1 cellular context compared by ENCODE assay signal in genomic region chr14:24114536-24115450, GRCh38.
TF ChIP-seq lines count a peak whose summit lies in the region.

DCAF11 (plus strand) TSS chr14:24114777; CDS start chr14:24115595, 818 bp downstream.
NRL (minus strand) TSS chr14:24114949; CDS start chr14:24082848, 32,101 bp downstream.

TF ChIP-seq in HEK293, 187 proteins besides CTCF, POLR2A, EP300 and RAD21 (continued from another document and continues in another):
- TF ChIP-seq PRDM10 (tag by site-specific recombination; IDR thresholded peaks at IDR 0.05) (peak; percentile 92), ZBTB8A (tag by site-specific recombination; IDR thresholded peaks at IDR 0.05) (peak; percentile 33), PATZ1 (tag by site-specific recombination; IDR thresholded peaks at IDR 0.05) (peak; percentile 92), FEZF1 (tag by site-specific recombination; IDR thresholded peaks at IDR 0.05) (peak; percentile 75), SP3 (tag by site-specific recombination; IDR thresholded peaks at IDR 0.05) (peak; percentile 100), ZNF548 (tag by site-specific recombination; IDR thresholded peaks at IDR 0.05) (no peak), ZNF677 (tag by site-specific recombination; IDR thresholded peaks at IDR 0.05) (no peak), ZBTB7A (tag by site-specific recombination; IDR thresholded peaks at IDR 0.05; ENCODE audit: low read depth) (peak; percentile 36; the same call in 1 of the 2 replicates), ZNF394 (tag by site-specific recombination; IDR thresholded peaks at IDR 0.05; ENCODE audit: borderline replicate concordance) (peak; percentile 15; the same call in 1 of the 2 replicates), ZNF707 (tag by site-specific recombination; IDR thresholded peaks at IDR 0.05) (no peak), KLF7 (tag by site-specific recombination; IDR thresholded peaks at IDR 0.05; ENCODE audit: borderline replicate concordance) (0 out of 2 replicates have a peak, but pooled peaks have one; percentile 9), ZNF311 (tag by site-specific recombination; IDR thresholded peaks at IDR 0.05; ENCODE audit: borderline replicate concordance) (no peak), SP2 (tag by site-specific recombination; IDR thresholded peaks at IDR 0.05) (peak; percentile 92), ZSCAN4 (tag by site-specific recombination; IDR thresholded peaks at IDR 0.05) (peak; percentile 44), ZNF639 (tag by site-specific recombination; IDR thresholded peaks at IDR 0.05) (no peak), HOXC10 (CRISPR knock-in tag; IDR thresholded peaks at IDR 0.05) (peak; percentile 98), ZNF664 (tag by site-specific recombination; IDR thresholded peaks at IDR 0.05) (peak; percentile 94), PRDM2 (tag by site-specific recombination; IDR thresholded peaks at IDR 0.05; ENCODE audit: borderline replicate concordance) (no peak), WT1 (tag by site-specific recombination; IDR thresholded peaks at IDR 0.05) (no peak; the same call in none of the 2 replicates), PBX3 (CRISPR knock-in tag; IDR thresholded peaks at IDR 0.05) (peak; percentile 92; the same call in 1 of the 2 replicates), ZNF19 (tag by site-specific recombination; IDR thresholded peaks at IDR 0.05; ENCODE audit: low read depth) (no peak), KLF8 (tag by site-specific recombination; IDR thresholded peaks at IDR 0.05) (peak; percentile 96), ZIC2 (tag by site-specific recombination; IDR thresholded peaks at IDR 0.05) (peak; percentile 47), MZF1 (tag by site-specific recombination; IDR thresholded peaks at IDR 0.05; ENCODE audit: borderline replicate concordance) (no peak), ZNF341 (tag by site-specific recombination; IDR thresholded peaks at IDR 0.05; ENCODE audit: low read depth) (peak; percentile 100), ZBTB17 (tag by site-specific recombination; IDR thresholded peaks at IDR 0.05) (peak; percentile 94), SETDB1 (IDR thresholded peaks at IDR 0.05; ENCODE audit: insufficient read length, low read length) (no peak), KLF16 (tag by site-specific recombination; IDR thresholded peaks at IDR 0.05) (peak; percentile 99), ZNF776 (tag by site-specific recombination; IDR thresholded peaks at IDR 0.05; ENCODE audit: borderline replicate concordance) (no peak), ZNF184 (tag by site-specific recombination; IDR thresholded peaks at IDR 0.05) (no peak), SP7 (tag by site-specific recombination; IDR thresholded peaks at IDR 0.05) (peak; percentile 59), ZNF174 (tag by site-specific recombination; IDR thresholded peaks at IDR 0.05) (no peak), ZNF747 (tag by site-specific recombination; IDR thresholded peaks at IDR 0.05) (no peak), ZNF561 (tag by site-specific recombination; IDR thresholded peaks at IDR 0.05; ENCODE audit: borderline replicate concordance) (no peak), ZNF423 (tag by site-specific recombination; IDR thresholded peaks at IDR 0.05) (0 out of 2 replicates have a peak, but pooled peaks have one; percentile 15), ZNF510 (tag by site-specific recombination; IDR thresholded peaks at IDR 0.05; ENCODE audit: insufficient replicate concordance) (no peak), ZNF768 (tag by site-specific recombination; IDR thresholded peaks at IDR 0.05) (no peak), ZEB2 (tag by site-specific recombination; IDR thresholded peaks at IDR 0.05) (peak; percentile 93), ZNF391 (tag by site-specific recombination; IDR thresholded peaks at IDR 0.05; ENCODE audit: borderline replicate concordance, low read depth) (peak; percentile 33; the same call in 1 of the 2 replicates), INSM2 (tag by site-specific recombination; IDR thresholded peaks at IDR 0.05) (peak; percentile 59; the same call in 1 of the 2 replicates), KLF1 (tag by site-specific recombination; IDR thresholded peaks at IDR 0.05) (peak; percentile 91), ZNF221 (tag by site-specific recombination; IDR thresholded peaks at IDR 0.05; ENCODE audit: borderline replicate concordance) (no peak), KLF17 (tag by site-specific recombination; IDR thresholded peaks at IDR 0.05) (peak; percentile 48; the same call in 1 of the 2 replicates), ZNF521 (tag by site-specific recombination; IDR thresholded peaks at IDR 0.05) (no peak), SCRT1 (tag by site-specific recombination; IDR thresholded peaks at IDR 0.05; ENCODE audit: borderline replicate concordance) (no peak), KLF10 (tag by site-specific recombination; IDR thresholded peaks at IDR 0.05) (peak; percentile 100)
